Comparison of ENCODE assay signal across 20 cellular contexts in the genomic region with DNA sequence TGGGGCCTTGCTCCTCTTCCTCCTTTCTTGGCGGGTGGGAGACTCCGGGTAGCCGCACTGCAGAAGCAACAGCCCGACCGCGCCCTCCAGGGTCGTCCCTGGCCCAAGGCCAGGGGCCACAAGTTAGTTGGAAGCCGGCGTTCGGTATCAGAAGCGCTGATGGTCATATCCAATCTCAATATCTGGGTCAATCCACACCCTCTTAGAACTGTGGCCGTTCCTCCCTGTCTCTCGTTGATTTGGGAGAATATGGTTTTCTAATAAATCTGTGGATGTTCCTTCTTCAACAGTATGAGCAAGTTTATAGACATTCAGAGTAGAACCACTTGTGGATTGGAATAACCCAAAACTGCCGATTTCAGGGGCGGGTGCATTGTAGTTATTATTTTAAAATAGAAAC. TPM values are rescaled to one million over a fixed set of nuclear protein-coding genes. Genes with fewer than 3 reads are reported as not detected.
DNase-seq lines count a peak whose midpoint lies in the region; ATAC-seq, FAIRE-seq and TF ChIP-seq lines count a peak whose summit lies in the region.
"Had no signal": no experiment of that assay in that cellular context is flagged by ENCODE, and none has a peak within 500 bp of the region (broad histone marks: within the 10 kb centered on the region; RNA-seq: fewer than 3 reads in every experiment).

No MANE protein-coding gene starts in this region.

- H3K4me1 Mint-ChIP-seq in CD8-positive, alpha-beta memory T cell = peaks cover 31 to 55% (median 37%) of the 10 kb centered on the region in 3 donors
- no peaks in the 10 kb centered on the region for H3K4me1 Mint-ChIP-seq in astrocyte (ENCODE audit: low read depth, unreplicated experiment)
- H3K4me1 Mint-ChIP-seq in neural crest cell = peaks cover 25% of the 10 kb centered on the region

- no peak for TF ChIP-seq RAD21 in SK-N-SH (IDR thresholded peaks at IDR 0.05; ENCODE audit: low read length)

- H3K36me3 ChIP-seq in SK-N-SH (replicated peaks in 1 of 2; ENCODE audit: control insufficient read depth in 1 of 2, insufficient read depth in 2 of 2, low read length in 1 of 2) (no peaks in the 10 kb centered on the region), astrocyte (ENCODE audit: insufficient read depth, low read length) (no peaks in the 10 kb centered on the region), colonic mucosa (no peaks in the 10 kb centered on the region)
- H3K36me3 ChIP-seq in CD8-positive, alpha-beta memory T cell (ENCODE audit: insufficient read depth, low read length) = no peaks in the 10 kb centered on the region
- H3K36me3 ChIP-seq: ascending aorta, spleen had no signal

- H3K27me3 ChIP-seq in SK-N-SH (ENCODE audit: insufficient read depth) = peaks cover 96% of the 10 kb centered on the region
- H3K27me3 ChIP-seq in CD8-positive, alpha-beta memory T cell (ENCODE audit: insufficient read depth, low read length, poor library complexity, severe bottlenecking) = peaks cover 70% of the 10 kb centered on the region
- H3K27me3 ChIP-seq in astrocyte (ENCODE audit: insufficient read depth, low read length) = peaks cover 93% of the 10 kb centered on the region
- H3K27me3 ChIP-seq in colonic mucosa = peaks cover 85% of the 10 kb centered on the region

- no peak overlapping the region for H2AFZ ChIP-seq in SK-N-SH (ENCODE audit: low read depth)
- no peak overlapping the region for H2AFZ ChIP-seq in astrocyte (ENCODE audit: low read depth, low read length)

- H3K9me3 ChIP-seq in SK-N-SH (no peaks in the 10 kb centered on the region), astrocyte (ENCODE audit: insufficient read depth, low read depth, low read length) (peaks cover 10% of the 10 kb centered on the region), colonic mucosa (no peaks in the 10 kb centered on the region)
- H3K9me3 ChIP-seq in CD8-positive, alpha-beta memory T cell (ENCODE audit: low read length) = no peaks in the 10 kb centered on the region
- H3K9me3 ChIP-seq: ascending aorta, mucosa of descending colon, spleen had no signal

- H3K36me3 Mint-ChIP-seq in CD8-positive, alpha-beta memory T cell = no peaks in the 10 kb centered on the region
- H3K36me3 Mint-ChIP-seq in astrocyte (ENCODE audit: low read depth, unreplicated experiment) = peaks cover 5% of the 10 kb centered on the region
- H3K36me3 Mint-ChIP-seq in neural crest cell (ENCODE audit: low read depth) = no peaks in the 10 kb centered on the region

- H3K4me3 Mint-ChIP-seq in CD8-positive, alpha-beta memory T cell = peak overlapping the region; percentile 3 to 76 (median 64)
- H3K4me3 Mint-ChIP-seq in astrocyte (ENCODE audit: unreplicated experiment) (no peak overlapping the region), neural crest cell (peak overlapping the region; percentile 49)

- H3K27me3 Mint-ChIP-seq in CD8-positive, alpha-beta memory T cell = peaks cover 70 to 83% of the 10 kb centered on the region in 2 donors
- H3K27me3 Mint-ChIP-seq in astrocyte (ENCODE audit: low read depth, unreplicated experiment) = peaks cover 53% of the 10 kb centered on the region
- H3K27me3 Mint-ChIP-seq in neural crest cell (ENCODE audit: low read depth) = peaks cover 92% of the 10 kb centered on the region

- CTCF ChIA-PET in SK-N-SH (lab: Yijun Ruan, JAX) = no interaction called here
- CTCF ChIA-PET in CD8-positive, alpha-beta memory T cell (lab: Charles Lee) = no interaction called here

- no peak for FAIRE-seq in astrocyte (lab: Jason Lieb, UNC)

- no peak overlapping the region for H3K4me2 ChIP-seq in SK-N-SH
- no peak overlapping the region for H3K4me2 ChIP-seq in astrocyte (ENCODE audit: low read length)

- H3K27ac ChIP-seq in SK-N-SH (ENCODE audit: low read depth in 2 of 2, low read length in 1 of 2) = no peak overlapping the region
- no peak overlapping the region for H3K27ac ChIP-seq in CD8-positive, alpha-beta memory T cell (ENCODE audit: low read depth, low read length)
- H3K27ac ChIP-seq in astrocyte (ENCODE audit: low read depth, low read length) = no peak overlapping the region
- no peak overlapping the region for H3K27ac ChIP-seq in colonic mucosa
- H3K27ac ChIP-seq: ascending aorta, spleen, VCaP had no signal

- no peak overlapping the region for H3K9ac ChIP-seq in SK-N-SH
- H3K9ac ChIP-seq in astrocyte (ENCODE audit: low read length) = no peak overlapping the region
- no peak overlapping the region for H3K9ac ChIP-seq in colonic mucosa (ENCODE audit: low read depth in 2 of 2, low read length in 2 of 2)

- H4K20me1 ChIP-seq in SK-N-SH (ENCODE audit: insufficient read depth) (no peaks in the 10 kb centered on the region), astrocyte (ENCODE audit: insufficient read depth, low read length) (peaks cover 14% of the 10 kb centered on the region)

- WGBS in SK-N-SH (ENCODE audit: low lambda C conversion rate) = 8% methylated on average over 12 of the region's 15 CpGs

- no peak for TF ChIP-seq EP300 in SK-N-SH (IDR thresholded peaks at IDR 0.05; ENCODE audit: borderline replicate concordance in 1 of 2, low read depth in 1 of 2, low read length in 1 of 2)

- H3K9me2 ChIP-seq in SK-N-SH = no peaks in the 10 kb centered on the region

- H3K4me3 ChIP-seq in SK-N-SH (ENCODE audit: low read depth in 2 of 2, low read length in 1 of 2) = no peak overlapping the region
- H3K4me3 ChIP-seq in CD8-positive, alpha-beta memory T cell (ENCODE audit: low read length) = no peak overlapping the region
- H3K4me3 ChIP-seq in astrocyte (ENCODE audit: insufficient read depth, low read depth, low read length) = no peak overlapping the region
- no peak overlapping the region for H3K4me3 ChIP-seq in colonic mucosa
- H3K4me3 ChIP-seq: mucosa of descending colon had no signal

- no peak for TF ChIP-seq CTCF in SK-N-SH (IDR thresholded peaks at IDR 0.05)
- TF ChIP-seq CTCF in astrocyte (IDR thresholded peaks at IDR 0.05; ENCODE audit: insufficient read depth, low read depth, low read length) = no peak
- TF ChIP-seq CTCF in neural crest cell (conservative IDR thresholded peaks at IDR 0.05) = no peak
- TF ChIP-seq CTCF in colonic mucosa (IDR thresholded peaks at IDR 0.05) = no peak

- no peaks in the 10 kb centered on the region for H3K4me1 ChIP-seq in SK-N-SH (ENCODE audit: control insufficient read depth in 1 of 2, insufficient read depth in 2 of 2, low read depth in 1 of 2, low read length in 1 of 2)
- peaks cover 33% of the 10 kb centered on the region for H3K4me1 ChIP-seq in CD8-positive, alpha-beta memory T cell (ENCODE audit: insufficient read depth, low read length)
- no peaks in the 10 kb centered on the region for H3K4me1 ChIP-seq in astrocyte (ENCODE audit: insufficient read depth, low read length)
- H3K4me1 ChIP-seq in colonic mucosa = no peaks in the 10 kb centered on the region
- H3K4me1 ChIP-seq: ascending aorta had no signal

- no peak for ATAC-seq in SK-N-SH treated with all-trans-retinoic acid at 6 μM for 48 hours
- ATAC-seq in HG02840 (IDR thresholded peaks at IDR 0.05; ENCODE audit: low FRiP score, unreplicated experiment) = no peak
- ATAC-seq: mucosa of descending colon had no signal

- intact Hi-C loops in colonic mucosa (cut with DNase I) = no loop called here

- no peaks in the 10 kb centered on the region for H3F3A ChIP-seq in SK-N-SH (replicated peaks; ENCODE audit: insufficient read depth)

- DNase-seq in SK-N-SH = no peak
- DNase-seq in CD8-positive, alpha-beta memory T cell = no peak
- no peak for DNase-seq in astrocyte (ENCODE audit: low read depth)
- DNase-seq in neural crest cell (ENCODE audit: low read depth, low spot score) = no peak
- DNase-seq in colonic mucosa = no peak
- DNase-seq in NCI-H146 treated with DMSO at 0.1 percent for 48 hours (lab: John Stamatoyannopoulos, UW; ENCODE audit: unreplicated experiment) = no peak
- DNase-seq: Kasumi-1, mucosa of descending colon, NCI-H1436, NCI-H345, spleen had no signal

- H3K27ac Mint-ChIP-seq in CD8-positive, alpha-beta memory T cell = peak overlapping the region in 1 of 8 donors; percentile 73
- H3K27ac Mint-ChIP-seq in astrocyte (ENCODE audit: unreplicated experiment) (peak overlapping the region; percentile 69), neural crest cell (ENCODE audit: unreplicated experiment) (no peak overlapping the region)

- peaks cover 0 to 2% (median 0%) of the 10 kb centered on the region in 5 donors for H3K9me3 Mint-ChIP-seq in CD8-positive, alpha-beta memory T cell
- H3K9me3 Mint-ChIP-seq in astrocyte (ENCODE audit: unreplicated experiment) (peaks cover 6% of the 10 kb centered on the region), neural crest cell (no peaks in the 10 kb centered on the region)

- H3K79me2 ChIP-seq in SK-N-SH (ENCODE audit: insufficient read depth) = no peaks in the 10 kb centered on the region
- no peaks in the 10 kb centered on the region for H3K79me2 ChIP-seq in astrocyte (ENCODE audit: insufficient read depth, low read length)

- POLR2A ChIA-PET in SK-N-SH (lab: Yijun Ruan, JAX) = no interaction called here
- POLR2A ChIA-PET in CD8-positive, alpha-beta memory T cell (lab: Charles Lee) = no interaction called here

TF ChIP-seq in SK-N-SH, 30 proteins besides CTCF, POLR2A, EP300 and RAD21 (continues in another document):
- TF ChIP-seq EZH2phosphoT487 (IDR thresholded peaks at IDR 0.05; ENCODE audit: borderline replicate concordance, low read depth) (peak; percentile 21; the same call in 1 of the 2 replicates), YY1 (IDR thresholded peaks at IDR 0.05; ENCODE audit: low read depth) (no peak), CHD2 (IDR thresholded peaks at IDR 0.05; ENCODE audit: low read length, partially characterized antibody) (no peak)

TF ChIP-seq in SK-N-SH treated with all-trans-retinoic acid at 6 μM for 48 hours, 23 proteins besides CTCF, POLR2A, EP300 and RAD21 (continues in another document):
- TF ChIP-seq ZNF8 (CRISPR knock-in tag; IDR thresholded peaks at IDR 0.05) = no peak

RNA-seq across cellular contexts. Expression of gene OLIG2, which starts 2.5 kb away (rescaled TPM):
- polyA plus RNA-seq in SK-N-SH (2012; rRNA removed) = not detected in 2 replicates
- not detected in 2 replicates for polyA plus RNA-seq in SK-N-SH (2012; cell fraction: cytosol; rRNA removed)
- not detected in 2 replicates for polyA plus RNA-seq in SK-N-SH (2012; cell fraction: nucleus; rRNA removed)
- total RNA-seq in CD8-positive, alpha-beta memory T cell = not detected
- not detected for polyA plus RNA-seq in CD8-positive, alpha-beta memory T cell
- total RNA-seq in astrocyte (2.5 and 2.6 TPM in 2 replicates), neural crest cell (5.4 TPM in 2 replicates), colonic mucosa (not detected)
- total RNA-seq: ascending aorta, dermis microvascular lymphatic vessel endothelial cell, G401, kidney epithelial cell, mucosa of descending colon, subcutaneous adipose tissue had no signal

RNA-seq across cellular contexts. Expression of gene OLIG1, which starts 41.7 kb away (rescaled TPM):
- not detected in 2 replicates for polyA plus RNA-seq in SK-N-SH (2012; rRNA removed)
- polyA plus RNA-seq in SK-N-SH (2012; cell fraction: cytosol; rRNA removed) = not detected in 2 replicates
- not detected in 2 replicates for polyA plus RNA-seq in SK-N-SH (2012; cell fraction: nucleus; rRNA removed)
- total RNA-seq in CD8-positive, alpha-beta memory T cell = not detected
- polyA plus RNA-seq in CD8-positive, alpha-beta memory T cell = not detected
- total RNA-seq in astrocyte = not detected in 2 replicates
- 5.4 and 8.4 TPM in 2 replicates for total RNA-seq in neural crest cell
- total RNA-seq in colonic mucosa = not detected
- total RNA-seq: A172, ascending aorta, dermis microvascular lymphatic vessel endothelial cell, G401, kidney epithelial cell, mucosa of descending colon, subcutaneous adipose tissue had no signal
